ENCODE assay signal across 19 cellular contexts in genomic region chr10:26798298-26798697, GRCh38.
A peak's percentile ranks its signal among the peaks of the same experiment; 100 is the strongest.
DNase-seq lines count a peak whose midpoint lies in the region; ATAC-seq and TF ChIP-seq lines count a peak whose summit lies in the region.
"Had no signal": no experiment of that assay in that cellular context is flagged by ENCODE, and none has a peak within 500 bp of the region (broad histone marks: within the 10 kb centered on the region; RNA-seq: fewer than 3 reads in every experiment).

No MANE protein-coding gene starts in this region.

- H3K4me2 ChIP-seq in OCI-LY1 (ENCODE audit: low read length): peak overlapping the region; percentile 60
- H3K4me2 ChIP-seq: PC-9 had no signal

- peaks cover 43 to 53% of the 10 kb centered on the region in 2 donors for H3K4me1 Mint-ChIP-seq in natural killer cell treated with Interleukin-12 subunit alpha and Interleukin-12 subunit beta and Interleukin-15 and Interleukin-18, amount 100 ng/mL, for 72 hours (ENCODE audit: low read depth in 2 of 2)
- peaks cover 71 to 78% of the 10 kb centered on the region in 2 donors for H3K4me1 Mint-ChIP-seq in natural killer cell

- no peak for DNase-seq in natural killer cell treated with Interleukin-12 subunit alpha and Interleukin-12 subunit beta and Interleukin-15 and Interleukin-18, amount 100 ng/mL, for 72 hours (ENCODE audit: low spot score)
- DNase-seq in natural killer cell (no peak), Right ventricle myocardium superior (no peak), NCI-H82 treated with DMSO at 0.1 percent for 48 hours (lab: John Stamatoyannopoulos, UW; ENCODE audit: unreplicated experiment) (no peak), nucleus accumbens (lab: John Stamatoyannopoulos, UW) (no peak)
- DNase-seq in effector CD4-positive, alpha-beta T cell: no peak
- DNase-seq: DMS79 treated with DMSO at 0.1 percent for 48 hours, H7, IMR-90, NCI-H1105 treated with DMSO at 0.1 percent for 48 hours, NCI-H1694, NCI-H510A, NCI-H774, PC-9, SJCRH30 had no signal

- H3K36me3 Mint-ChIP-seq in natural killer cell treated with Interleukin-12 subunit alpha and Interleukin-12 subunit beta and Interleukin-15 and Interleukin-18, amount 100 ng/mL, for 72 hours: peaks cover 5% of the 10 kb centered on the region
- H3K36me3 Mint-ChIP-seq in natural killer cell: no peaks in the 10 kb centered on the region

- no peak overlapping the region for H2AFZ ChIP-seq in OCI-LY1 (ENCODE audit: low read length)
- H2AFZ ChIP-seq: PC-9 had no signal

- H3K27ac Mint-ChIP-seq in natural killer cell treated with Interleukin-12 subunit alpha and Interleukin-12 subunit beta and Interleukin-15 and Interleukin-18, amount 100 ng/mL, for 72 hours: peak overlapping the region; percentile 17 to 20
- peak overlapping the region in 1 of 2 donors; percentile 13 for H3K27ac Mint-ChIP-seq in natural killer cell

- ATAC-seq in natural killer cell treated with Interleukin-12 subunit alpha and Interleukin-12 subunit beta and Interleukin-15 and Interleukin-18, amount 100 ng/mL, for 72 hours: no peak
- ATAC-seq in natural killer cell (no peak), Right ventricle myocardium superior (ENCODE audit: poor library complexity) (no peak)

- H3K4me3 ChIP-seq in OCI-LY1 (ENCODE audit: low read depth, low read length, poor library complexity, severe bottlenecking): peak overlapping the region; percentile 6
- H3K4me3 ChIP-seq: PC-9, SJCRH30 had no signal

- peaks cover 82% of the 10 kb centered on the region for H3K79me2 ChIP-seq in OCI-LY1 (ENCODE audit: insufficient read depth, low read length)

- H3K9me2 ChIP-seq in OCI-LY1 (ENCODE audit: low read depth, low read length): no peaks in the 10 kb centered on the region

- TF ChIP-seq CTCF in natural killer cell (IDR thresholded peaks at IDR 0.05) (no peak), OCI-LY1 (IDR thresholded peaks at IDR 0.05; ENCODE audit: low read length) (peak; percentile 8; the same call in 1 of the 2 replicates)

- no peaks in the 10 kb centered on the region for H3K27me3 ChIP-seq in OCI-LY1 (ENCODE audit: insufficient read depth, low read length)
- H3K27me3 ChIP-seq: SJCRH30 had no signal

- no peak overlapping the region for H3K4me3 Mint-ChIP-seq in natural killer cell treated with Interleukin-12 subunit alpha and Interleukin-12 subunit beta and Interleukin-15 and Interleukin-18, amount 100 ng/mL, for 72 hours
- H3K4me3 Mint-ChIP-seq in natural killer cell: no peak overlapping the region
- H3K4me3 Mint-ChIP-seq: CD14-positive monocyte had no signal

- H4K20me1 ChIP-seq in OCI-LY1 (ENCODE audit: insufficient read depth, low read length): no peaks in the 10 kb centered on the region

- H3K27ac ChIP-seq in OCI-LY1 (ENCODE audit: low read depth, low read length, poor library complexity, severe bottlenecking): peak overlapping the region; percentile 100
- H3K27ac ChIP-seq in cingulate gyrus (ENCODE audit: low read depth, low read length): peak overlapping the region; percentile 16
- H3K27ac ChIP-seq: HL-60, PC-9, SJCRH30 had no signal

- peaks cover 5% of the 10 kb centered on the region for H3F3A ChIP-seq in OCI-LY1 (ENCODE audit: insufficient read depth, low read length)

- H3K9me3 Mint-ChIP-seq in natural killer cell treated with Interleukin-12 subunit alpha and Interleukin-12 subunit beta and Interleukin-15 and Interleukin-18, amount 100 ng/mL, for 72 hours: no peaks in the 10 kb centered on the region
- H3K9me3 Mint-ChIP-seq in natural killer cell: peaks cover 0 to 6% of the 10 kb centered on the region in 2 donors

- peaks cover 64% of the 10 kb centered on the region for H3K4me1 ChIP-seq in OCI-LY1 (ENCODE audit: insufficient read depth, low read length, severe bottlenecking)
- H3K4me1 ChIP-seq: SJCRH30 had no signal

- intact Hi-C loops in natural killer cell (cut with micrococcal nuclease): loop anchor here (5.0 kb wide), 1 partner anchor 44 kb away; no protein-coding TSS in a partner anchor
- intact Hi-C loops in Right ventricle myocardium superior (cut with DNase I): no loop called here

- H3K9me3 ChIP-seq in OCI-LY1 (ENCODE audit: low read length): peaks cover 10% of the 10 kb centered on the region; the same call in 1 of the 2 replicates
- H3K9me3 ChIP-seq: SJCRH30 had no signal

- H3K27me3 Mint-ChIP-seq in natural killer cell treated with Interleukin-12 subunit alpha and Interleukin-12 subunit beta and Interleukin-15 and Interleukin-18, amount 100 ng/mL, for 72 hours: no peaks in the 10 kb centered on the region
- no peaks in the 10 kb centered on the region for H3K27me3 Mint-ChIP-seq in natural killer cell (ENCODE audit: low read depth in 2 of 2)

- peaks cover 39% of the 10 kb centered on the region for H3K36me3 ChIP-seq in OCI-LY1 (ENCODE audit: insufficient read depth, low read length)
- H3K36me3 ChIP-seq: SJCRH30 had no signal

- peak overlapping the region; percentile 64 for H3K9ac ChIP-seq in OCI-LY1 (ENCODE audit: low read length)
